ENCODE assay signal across 8 cellular contexts in the genomic region with DNA sequence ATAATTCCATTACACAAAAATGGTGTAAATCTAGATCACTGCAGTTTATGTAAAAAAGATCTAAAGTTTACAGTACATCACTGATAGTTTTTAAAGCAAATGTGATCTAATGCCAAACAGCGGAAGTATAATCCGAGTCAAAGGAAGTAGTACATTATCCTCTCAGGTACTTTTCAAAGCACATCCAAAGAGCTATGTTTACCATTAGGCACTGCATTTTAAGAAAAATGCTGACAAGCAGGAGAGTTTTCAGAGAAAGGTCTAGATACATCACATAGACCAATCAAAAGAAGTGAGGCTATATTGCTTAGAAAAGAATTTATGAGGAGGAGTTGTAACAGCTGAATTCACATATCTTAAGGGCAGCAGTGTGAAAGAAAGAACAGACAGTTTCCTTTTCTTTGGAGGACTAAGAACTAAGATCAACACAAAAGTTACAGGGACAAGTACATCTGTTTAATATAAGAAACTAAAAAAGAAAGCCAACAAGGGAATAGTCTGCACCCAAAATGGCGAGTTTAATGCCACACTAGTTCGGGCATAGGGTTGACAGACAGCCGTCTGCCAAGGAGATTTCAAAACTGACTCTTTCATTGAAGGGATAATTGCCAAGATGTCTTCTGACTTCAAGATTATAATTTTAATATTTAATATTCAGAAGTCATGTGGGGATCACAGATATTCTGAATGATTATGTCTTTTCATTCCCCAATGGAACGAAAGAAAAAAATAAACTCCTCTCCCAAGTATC. TPM values are rescaled to one million over a fixed set of nuclear protein-coding genes. Genes with fewer than 3 reads are reported as not detected.
DNase-seq lines count a peak whose midpoint lies in the region; ATAC-seq, FAIRE-seq and TF ChIP-seq lines count a peak whose summit lies in the region.

No MANE protein-coding gene starts in this region.

- H3K27ac ChIP-seq in OCI-LY7 (ENCODE audit: low read depth, low read length, poor library complexity, severe bottlenecking), result peak overlapping the region; percentile 88
- peak overlapping the region; percentile 74 for H3K27ac ChIP-seq in endothelial cell of umbilical vein (ENCODE audit: insufficient read depth, low read depth, low read length)

- no peaks in the 10 kb centered on the region for H3K9me1 ChIP-seq in endothelial cell of umbilical vein (replicated peaks; ENCODE audit: control insufficient read depth, extremely low read depth, insufficient read depth, low read length)

- CTCF ChIA-PET in OCI-LY7 (lab: Charles Lee; ENCODE audit: unreplicated experiment), result no interaction called here
- CTCF ChIA-PET in endothelial cell of umbilical vein (lab: Charles Lee), result interaction anchor here (0.7 to 3.4 kb wide), 2 partner anchors 281 to 294 kb away, joined by 3 to 13 read pairs; no protein-coding TSS in a partner anchor

- no peak overlapping the region; the same call in 1 of the 2 replicates for H2AFZ ChIP-seq in OCI-LY7 (ENCODE audit: low read length)
- peak overlapping the region; percentile 70 for H2AFZ ChIP-seq in endothelial cell of umbilical vein (ENCODE audit: low read depth, low read length)

- no peak for ATAC-seq in HG03045 (IDR thresholded peaks at IDR 0.05; ENCODE audit: unreplicated experiment)
- ATAC-seq in HG03097 (IDR thresholded peaks at IDR 0.05; ENCODE audit: low FRiP score, unreplicated experiment), result no peak

- H3K4me1 ChIP-seq in OCI-LY7 (ENCODE audit: insufficient read depth, low read length, poor library complexity, severe bottlenecking), result peaks cover 25% of the 10 kb centered on the region
- H3K4me1 ChIP-seq in endothelial cell of umbilical vein (ENCODE audit: control insufficient read depth, extremely low read depth, insufficient read depth, low read length), result peaks cover 9% of the 10 kb centered on the region

- BruUV-seq in OCI-LY7 (replicated peaks; lab: Mats Ljungman, UMichigan), result TSS peak; percentile 79
- BruUV-seq in endothelial cell of umbilical vein (replicated peaks; lab: Mats Ljungman, UMichigan), result no TSS peak

- no peak for TF ChIP-seq CTCF in OCI-LY7 (conservative IDR thresholded peaks at IDR 0.05; ENCODE audit: low read length)
- no peak for TF ChIP-seq CTCF in endothelial cell of umbilical vein (IDR thresholded peaks at IDR 0.05; ENCODE audit: extremely low read depth in 1 of 2, insufficient read depth in 1 of 2, low read depth in 1 of 2, low read length in 2 of 2)

- peak overlapping the region; percentile 86 for H3K9ac ChIP-seq in endothelial cell of umbilical vein (replicated peaks; ENCODE audit: extremely low read depth, insufficient read depth, low read length)

- peaks cover 31% of the 10 kb centered on the region; the same call in 1 of the 2 replicates for H3K9me3 ChIP-seq in OCI-LY7 (ENCODE audit: low read length)
- H3K9me3 ChIP-seq in endothelial cell of umbilical vein (replicated peaks; ENCODE audit: control insufficient read depth, insufficient read depth, low read length), result no peaks in the 10 kb centered on the region

- dilution Hi-C loops in endothelial cell of umbilical vein (cut with MboI; ENCODE audit: extremely low pct_ligation_motif_present, low sequenced_read_pairs), result no loop called here

- no peak for TF ChIP-seq POLR2A in endothelial cell of umbilical vein (IDR thresholded peaks at IDR 0.05; ENCODE audit: low read depth, low read length)

- intact Hi-C loops in OCI-LY7 (cut with micrococcal nuclease; ENCODE audit: unreplicated experiment), result loop anchor here (2.0 to 10.0 kb wide), 7 partner anchors 15 to 1457 kb away; a partner anchor contains a TSS
- intact Hi-C loops in endothelial cell of umbilical vein (cut with micrococcal nuclease), result loop anchor here (1.0 to 10.0 kb wide), 7 partner anchors 48 to 1513 kb away; a partner anchor contains a TSS

- H3K79me2 ChIP-seq in OCI-LY7 (ENCODE audit: insufficient read depth, low read depth, low read length) (peaks cover 54% of the 10 kb centered on the region), endothelial cell of umbilical vein (ENCODE audit: control insufficient read depth, insufficient read depth, low read length) (peaks cover 7% of the 10 kb centered on the region)

- peaks cover 42% of the 10 kb centered on the region for H3K36me3 ChIP-seq in OCI-LY7 (ENCODE audit: insufficient read depth, low read length)
- peaks cover 4 to 6% of the 10 kb centered on the region in 2 experiments for H3K36me3 ChIP-seq in endothelial cell of umbilical vein (ENCODE audit: control insufficient read depth in 2 of 2, extremely low read depth in 1 of 2, insufficient read depth in 2 of 2, low read length in 2 of 2)

- POLR2A ChIA-PET in OCI-LY7 (lab: Charles Lee) (interaction anchor here (0.7 to 1.1 kb wide), 4 partner anchors 30 to 422 kb away, joined by 3 to 6 read pairs (median 3); a partner anchor contains a TSS), endothelial cell of umbilical vein (lab: Charles Lee) (no interaction called here)

- peak overlapping the region; percentile 88 for H3K4me2 ChIP-seq in OCI-LY7 (ENCODE audit: low read length)
- H3K4me2 ChIP-seq in endothelial cell of umbilical vein (ENCODE audit: insufficient read depth, low read length), result peak overlapping the region; percentile 93

- peaks cover 5 to 7% of the 10 kb centered on the region in 2 experiments for H3K27me3 ChIP-seq in endothelial cell of umbilical vein (ENCODE audit: control insufficient read depth in 2 of 2, insufficient read depth in 2 of 2, low read length in 2 of 2)

- H3K4me3 ChIP-seq in GM08714 (ENCODE audit: low read length) (peak overlapping the region; percentile 76), OCI-LY7 (ENCODE audit: low read depth, low read length, poor library complexity, severe bottlenecking) (peak overlapping the region; percentile 88), endothelial cell of umbilical vein (replicated peaks in 1 of 3; ENCODE audit: insufficient read depth in 1 of 3, low read depth in 1 of 3, low read length in 3 of 3) (peak overlapping the region; percentile 68 to 94 (median 82))

- no peaks in the 10 kb centered on the region for H3K9me2 ChIP-seq in OCI-LY7 (ENCODE audit: insufficient read depth, low read length)

- peak; percentile 19 for DNase-seq in OCI-LY7 (ENCODE audit: low spot score)
- DNase-seq in endothelial cell of umbilical vein (ENCODE audit: low read depth, low spot score), result no peak
- peak; percentile 15 for DNase-seq in renal cortical epithelial cell (ENCODE audit: low read depth)
- no peak for DNase-seq in NK-92 (lab: John Stamatoyannopoulos, UW; ENCODE audit: unreplicated experiment)
- DNase-seq in AML-193 (lab: John Stamatoyannopoulos, UW), result no peak

- no peak for FAIRE-seq in endothelial cell of umbilical vein (lab: Jason Lieb, UNC)

- H4K20me1 ChIP-seq in OCI-LY7 (ENCODE audit: insufficient read depth, low read length), result no peaks in the 10 kb centered on the region
- H4K20me1 ChIP-seq in endothelial cell of umbilical vein (replicated peaks; ENCODE audit: control insufficient read depth, extremely low read depth, insufficient read depth, low read length), result no peaks in the 10 kb centered on the region

TF ChIP-seq in endothelial cell of umbilical vein, 7 proteins besides CTCF, POLR2A, EP300 and RAD21:
- TF ChIP-seq MYC (IDR thresholded peaks at IDR 0.05; ENCODE audit: low read depth, low read length) (no peak), POLR2AphosphoS5 (IDR thresholded peaks at IDR 0.05; ENCODE audit: insufficient read depth, low read depth, low read length) (no peak), GATA2 (IDR thresholded peaks at IDR 0.05; ENCODE audit: insufficient read depth, insufficient read length, low read depth, low read length) (no peak), EZH2 (IDR thresholded peaks at IDR 0.05; ENCODE audit: borderline replicate concordance, low read depth, low read length, severe bottlenecking) (no peak), FOS (IDR thresholded peaks at IDR 0.05; ENCODE audit: borderline replicate concordance, insufficient read depth, low read length) (no peak)
- TF ChIP-seq, protein P1, sequence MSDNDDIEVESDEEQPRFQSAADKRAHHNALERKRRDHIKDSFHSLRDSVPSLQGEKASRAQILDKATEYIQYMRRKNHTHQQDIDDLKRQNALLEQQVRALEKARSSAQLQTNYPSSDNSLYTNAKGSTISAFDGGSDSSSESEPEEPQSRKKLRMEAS (IDR thresholded peaks at IDR 0.05; ENCODE audit: insufficient read depth, insufficient read length), result no peak

RNA-seq across cellular contexts. Expression of a gene that starts 1.4 kb away (rescaled TPM):
- 18.6 and 20.6 TPM in 2 replicates for total RNA-seq in OCI-LY7 (2014; rRNA removed; shearing (Covaris generic))
- total RNA-seq in OCI-LY7 (2022), result 17.7 and 23.6 TPM in 2 replicates
- 5.4 and 6.5 TPM in 2 replicates for total RNA-seq in endothelial cell of umbilical vein
- polyA plus RNA-seq in endothelial cell of umbilical vein, result 1.4 and 1.6 TPM in 2 replicates
- polyA plus RNA-seq in endothelial cell of umbilical vein (2011; cell fraction: cytosol; rRNA removed), result 2.6 and 3.0 TPM in 2 replicates
- polyA plus RNA-seq in endothelial cell of umbilical vein (2011; cell fraction: nucleus; rRNA removed), result 3.1 and 4.1 TPM in 2 replicates
- 3.7 and 5.0 TPM in 2 replicates for polyA plus RNA-seq in endothelial cell of umbilical vein (2012)
- 3.0 and 5.5 TPM in 2 replicates for polyA minus RNA-seq in endothelial cell of umbilical vein
- 3.2 TPM for polyA minus RNA-seq in endothelial cell of umbilical vein (2011; cell fraction: cytosol; rRNA and poly(A)+ RNA removed)
- 3.3 and 4.7 TPM in 2 replicates for polyA minus RNA-seq in endothelial cell of umbilical vein (2011; cell fraction: nucleus; rRNA and poly(A)+ RNA removed)
- total RNA-seq in renal cortical epithelial cell, result 7.6 and 11.3 TPM in 2 replicates

Comparison
In these comparisons a context has a peak if more than half of its experiments do, and no peak if none do; other contexts are left out.
1. DNase-seq: peak in OCI-LY7 (single experiment) and renal cortical epithelial cell (single experiment); none in endothelial cell of umbilical vein (single experiment), NK-92 (single experiment) and AML-193 (0 of 2).
2. Peak in every context shown above with its lines, with median percentiles within 50 percentile points of each other: H3K4me3 ChIP-seq.